Comparison of ENCODE assay signal across 9 cellular contexts in the genomic region with DNA sequence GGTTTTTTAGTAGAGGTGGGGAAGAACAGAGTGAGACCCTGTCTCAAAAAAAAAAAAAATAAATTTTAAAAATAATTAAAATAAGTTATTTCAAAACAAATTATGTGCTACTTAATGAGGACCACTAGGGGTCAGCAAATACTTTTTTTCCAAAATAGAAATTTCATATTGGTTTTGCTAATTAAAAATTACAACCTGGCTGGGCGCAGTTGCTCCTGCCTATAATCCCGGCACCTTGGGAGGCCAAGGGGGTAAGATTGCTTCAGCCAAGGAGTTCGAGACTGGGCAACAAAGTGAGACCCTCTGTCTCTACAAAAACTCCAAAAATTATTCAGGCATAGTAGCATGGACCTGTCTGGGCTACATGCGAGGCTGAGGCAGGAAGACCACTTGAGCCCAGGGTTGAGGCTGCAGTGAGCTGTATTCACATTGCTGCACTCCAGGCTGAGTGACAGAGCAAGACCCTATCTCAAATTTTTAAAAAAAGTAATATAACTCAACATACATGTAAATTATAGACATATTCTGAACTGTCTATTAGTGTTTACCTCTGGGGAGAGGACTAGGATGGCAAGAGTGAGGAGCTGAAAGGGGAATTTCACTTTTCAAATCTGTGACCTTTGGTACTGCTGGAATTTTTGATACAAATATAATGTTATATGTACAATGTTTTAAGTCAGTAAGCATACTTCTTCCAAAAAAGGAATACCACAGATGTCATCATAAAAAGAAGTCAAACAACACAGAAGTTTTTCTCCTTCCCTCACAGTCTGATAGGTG. TPM values are rescaled to one million over a fixed set of nuclear protein-coding genes. Genes with fewer than 3 reads are reported as not detected.
DNase-seq lines count a peak whose midpoint lies in the region; ATAC-seq and TF ChIP-seq lines count a peak whose summit lies in the region.
"Had no signal": no experiment of that assay in that cellular context is flagged by ENCODE, and none has a peak within 500 bp of the region (broad histone marks: within the 10 kb centered on the region; RNA-seq: fewer than 3 reads in every experiment).

No MANE protein-coding gene starts in this region.

- H3K27ac Mint-ChIP-seq in activated T-cell treated with anti-CD3 and anti-CD28 coated beads, Interleukin-2, amount 50 U/mL, for 24 hours = no peak overlapping the region
- H3K27ac Mint-ChIP-seq in progenitor cell of endocrine pancreas = no peak overlapping the region
- no peak overlapping the region for H3K27ac Mint-ChIP-seq in activated CD4-positive, alpha-beta T cell treated with anti-CD3 and anti-CD28 coated beads for 36 hours
- H3K27ac Mint-ChIP-seq: activated naive CD4-positive, alpha-beta T cell treated with anti-CD3 and anti-CD28 coated beads, Interleukin-2, amount 50 U/mL, for 72 hours had no signal

- no peak overlapping the region for H2AFZ ChIP-seq in OCI-LY1 (ENCODE audit: low read length)

- no peak overlapping the region for H3K9ac ChIP-seq in OCI-LY1 (ENCODE audit: low read length)

- no peaks in the 10 kb centered on the region for H3K9me2 ChIP-seq in OCI-LY1 (ENCODE audit: low read depth, low read length)

- TF ChIP-seq CTCF in OCI-LY1 (IDR thresholded peaks at IDR 0.05; ENCODE audit: low read length) (peak; percentile 49), epithelial cell of esophagus (IDR thresholded peaks at IDR 0.05; ENCODE audit: insufficient read depth, low read depth, low read length, missing control alignments) (peak; percentile 46), progenitor cell of endocrine pancreas (IDR thresholded peaks at IDR 0.05; ENCODE audit: unreplicated experiment) (peak; percentile 74)

- H3K4me1 Mint-ChIP-seq in activated T-cell treated with anti-CD3 and anti-CD28 coated beads, Interleukin-2, amount 50 U/mL, for 24 hours (ENCODE audit: low read depth) = no peaks in the 10 kb centered on the region
- no peaks in the 10 kb centered on the region for H3K4me1 Mint-ChIP-seq in progenitor cell of endocrine pancreas (ENCODE audit: low read depth)
- H3K4me1 Mint-ChIP-seq in activated CD4-positive, alpha-beta T cell treated with anti-CD3 and anti-CD28 coated beads for 36 hours = no peaks in the 10 kb centered on the region

- intact Hi-C loops in activated CD4-positive, alpha-beta T cell treated with anti-CD3 and anti-CD28 coated beads for 36 hours (cut with DNase I, micrococcal nuclease) = loop anchor here (1.0 to 10.0 kb wide), 3 partner anchors 65 to 281 kb away; a partner anchor contains a TSS

- H3K4me1 ChIP-seq in OCI-LY1 (ENCODE audit: insufficient read depth, low read length, severe bottlenecking) = no peaks in the 10 kb centered on the region

- H3K9me3 ChIP-seq in OCI-LY1 (ENCODE audit: low read length) = no peaks in the 10 kb centered on the region

- H3K36me3 Mint-ChIP-seq in activated T-cell treated with anti-CD3 and anti-CD28 coated beads, Interleukin-2, amount 50 U/mL, for 24 hours (ENCODE audit: low read depth) = no peaks in the 10 kb centered on the region
- H3K36me3 Mint-ChIP-seq in progenitor cell of endocrine pancreas (ENCODE audit: insufficient read depth) = no peaks in the 10 kb centered on the region
- H3K36me3 Mint-ChIP-seq in activated CD4-positive, alpha-beta T cell treated with anti-CD3 and anti-CD28 coated beads for 36 hours (ENCODE audit: low read depth) = no peaks in the 10 kb centered on the region
- H3K36me3 Mint-ChIP-seq: activated naive CD4-positive, alpha-beta T cell treated with anti-CD3 and anti-CD28 coated beads, Interleukin-2, amount 50 U/mL, for 72 hours had no signal

- peaks cover 8% of the 10 kb centered on the region for H3K27me3 Mint-ChIP-seq in activated T-cell treated with anti-CD3 and anti-CD28 coated beads, Interleukin-2, amount 50 U/mL, for 24 hours
- H3K27me3 Mint-ChIP-seq in progenitor cell of endocrine pancreas = peaks cover 55% of the 10 kb centered on the region
- H3K27me3 Mint-ChIP-seq in activated CD4-positive, alpha-beta T cell treated with anti-CD3 and anti-CD28 coated beads for 36 hours = peaks cover 15% of the 10 kb centered on the region

- H3K4me3 ChIP-seq in OCI-LY1 (ENCODE audit: low read depth, low read length, poor library complexity, severe bottlenecking) = no peak overlapping the region
- H3K4me3 ChIP-seq in epithelial cell of esophagus (ENCODE audit: low read length) = no peak overlapping the region

- no peak overlapping the region for H3K4me2 ChIP-seq in OCI-LY1 (ENCODE audit: low read length)

- no peak overlapping the region for H3K4me3 Mint-ChIP-seq in activated T-cell treated with anti-CD3 and anti-CD28 coated beads, Interleukin-2, amount 50 U/mL, for 24 hours
- no peak overlapping the region for H3K4me3 Mint-ChIP-seq in progenitor cell of endocrine pancreas (ENCODE audit: low read depth)
- H3K4me3 Mint-ChIP-seq in activated CD4-positive, alpha-beta T cell treated with anti-CD3 and anti-CD28 coated beads for 36 hours = no peak overlapping the region

- no peaks in the 10 kb centered on the region for H3K9me3 Mint-ChIP-seq in activated T-cell treated with anti-CD3 and anti-CD28 coated beads, Interleukin-2, amount 50 U/mL, for 24 hours
- H3K9me3 Mint-ChIP-seq in progenitor cell of endocrine pancreas (ENCODE audit: low read depth) = no peaks in the 10 kb centered on the region
- no peaks in the 10 kb centered on the region for H3K9me3 Mint-ChIP-seq in activated CD4-positive, alpha-beta T cell treated with anti-CD3 and anti-CD28 coated beads for 36 hours (ENCODE audit: low read depth)
- H3K9me3 Mint-ChIP-seq: activated naive CD4-positive, alpha-beta T cell treated with anti-CD3 and anti-CD28 coated beads, Interleukin-2, amount 50 U/mL, for 72 hours had no signal

- H3K27ac ChIP-seq in OCI-LY1 (ENCODE audit: low read depth, low read length, poor library complexity, severe bottlenecking) = no peak overlapping the region

- no peaks in the 10 kb centered on the region for H4K20me1 ChIP-seq in OCI-LY1 (ENCODE audit: insufficient read depth, low read length)

- POLR2A ChIA-PET in activated CD4-positive, alpha-beta T cell treated with anti-CD3 and anti-CD28 coated beads for 36 hours (lab: Charles Lee) = no interaction called here

- H3F3A ChIP-seq in OCI-LY1 (ENCODE audit: insufficient read depth, low read length) = no peaks in the 10 kb centered on the region

- no peaks in the 10 kb centered on the region for H3K36me3 ChIP-seq in OCI-LY1 (ENCODE audit: insufficient read depth, low read length)

- CTCF ChIA-PET in activated CD4-positive, alpha-beta T cell treated with anti-CD3 and anti-CD28 coated beads for 36 hours (lab: Charles Lee) = interaction anchor here (1.1 to 2.2 kb wide), 3 partner anchors 13 to 67 kb away, joined by 3 to 6 read pairs (median 4); no protein-coding TSS in a partner anchor

- no peaks in the 10 kb centered on the region for H3K79me2 ChIP-seq in OCI-LY1 (ENCODE audit: insufficient read depth, low read length)

- ATAC-seq in activated CD4-positive, alpha-beta T cell treated with anti-CD3 and anti-CD28 coated beads for 36 hours = no peak
- no peak for ATAC-seq in GM21737 (IDR thresholded peaks at IDR 0.05; ENCODE audit: unreplicated experiment)

- DNase-seq in activated T-cell treated with anti-CD3 and anti-CD28 coated beads, Interleukin-2, amount 50 U/mL, for 24 hours = peak; percentile 40
- no peak for DNase-seq in activated T-cell treated with anti-CD3 and anti-CD28 coated beads for 4 hours
- peak; percentile 51 for DNase-seq in epithelial cell of esophagus (ENCODE audit: low read depth)
- DNase-seq in progenitor cell of endocrine pancreas (ENCODE audit: low spot score, unreplicated experiment) = no peak
- DNase-seq in NCI-H128 (lab: John Stamatoyannopoulos, UW; ENCODE audit: unreplicated experiment) = no peak
- no peak for DNase-seq in activated CD4-positive, alpha-beta T cell treated with anti-CD3 and anti-CD28 coated beads for 36 hours

- H3K27me3 ChIP-seq in OCI-LY1 (ENCODE audit: insufficient read depth, low read length) = no peaks in the 10 kb centered on the region

RNA-seq across cellular contexts. Expression of a gene that starts 8.1 kb away (rescaled TPM):
- total RNA-seq in progenitor cell of endocrine pancreas = not detected in 2 replicates
- total RNA-seq in activated CD4-positive, alpha-beta T cell treated with anti-CD3 and anti-CD28 coated beads for 36 hours = under 1 TPM; 0.14 to 0.21 TPM

RNA-seq across cellular contexts. Expression of a gene that starts 36.9 kb away (rescaled TPM):
- 26.3 and 27.9 TPM in 2 replicates for total RNA-seq in progenitor cell of endocrine pancreas
- 10 to 100 TPM; 11.6 to 11.9 TPM for total RNA-seq in activated CD4-positive, alpha-beta T cell treated with anti-CD3 and anti-CD28 coated beads for 36 hours

RNA-seq across cellular contexts. Expression of a gene that starts 37.2 kb away (rescaled TPM):
- total RNA-seq in progenitor cell of endocrine pancreas = 43.6 and 46.4 TPM in 2 replicates
- 10 to 100 TPM; 20.9 to 25.0 TPM for total RNA-seq in activated CD4-positive, alpha-beta T cell treated with anti-CD3 and anti-CD28 coated beads for 36 hours

RNA-seq across cellular contexts. Expression of a gene that starts 54.3 kb away (rescaled TPM):
- total RNA-seq in progenitor cell of endocrine pancreas = 0.46 TPM in 1 of 2 replicates, not detected in the other
- total RNA-seq in activated CD4-positive, alpha-beta T cell treated with anti-CD3 and anti-CD28 coated beads for 36 hours = not detected
- total RNA-seq: activated naive CD4-positive, alpha-beta T cell treated with anti-CD3 and anti-CD28 coated beads, Interleukin-2, amount 50 U/mL, for 72 hours had no signal

Comparison
In these comparisons a context has a peak if more than half of its experiments do, and no peak if none do; other contexts are left out.
1. DNase-seq: peak in activated T-cell treated with anti-CD3 and anti-CD28 coated beads, Interleukin-2, amount 50 U/mL, for 24 hours (single experiment) and epithelial cell of esophagus (single experiment); none in activated T-cell treated with anti-CD3 and anti-CD28 coated beads for 4 hours (single experiment), progenitor cell of endocrine pancreas (single experiment), NCI-H128 (single experiment) and activated CD4-positive, alpha-beta T cell treated with anti-CD3 and anti-CD28 coated beads for 36 hours (single experiment).
2. Peak in every context shown above with its lines, with median percentiles within 50 percentile points of each other: CTCF ChIP-seq.